Comparison of ENCODE assay signal across 1 cellular context in the genomic region with DNA sequence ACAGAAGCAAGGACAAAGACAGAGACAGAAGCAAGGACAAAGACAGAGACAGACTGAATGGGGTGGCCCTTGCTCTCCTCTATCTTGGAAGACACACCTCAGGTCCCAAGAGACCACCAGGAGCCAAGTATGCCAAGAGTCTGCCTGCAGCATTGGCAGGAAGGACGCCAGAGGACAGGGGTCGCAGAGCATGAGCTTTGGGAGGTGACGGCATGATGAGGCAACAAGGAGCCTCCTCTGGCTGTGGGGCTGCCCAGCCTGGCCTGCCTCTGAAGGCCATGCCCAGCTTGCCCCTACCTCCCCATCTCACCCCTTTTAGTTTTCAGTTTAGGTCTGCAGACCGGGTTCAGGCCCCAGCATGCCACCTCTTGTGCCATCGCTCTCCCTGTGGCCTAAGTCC.
A peak's percentile ranks its signal among the peaks of the same experiment; 100 is the strongest.
TF ChIP-seq lines count a peak whose summit lies in the region.

No MANE protein-coding gene starts in this region.

TF ChIP-seq in K562, 482 proteins besides CTCF, POLR2A, EP300 and RAD21:
- TF ChIP-seq BRCA1 (IDR thresholded peaks at IDR 0.05), result no peak
- 0 out of 2 replicates have a peak, but pooled peaks have one; percentile 36 for TF ChIP-seq BRCA1 (CRISPR knock-in tag; IDR thresholded peaks at IDR 0.05)
- TF ChIP-seq, protein P1, sequence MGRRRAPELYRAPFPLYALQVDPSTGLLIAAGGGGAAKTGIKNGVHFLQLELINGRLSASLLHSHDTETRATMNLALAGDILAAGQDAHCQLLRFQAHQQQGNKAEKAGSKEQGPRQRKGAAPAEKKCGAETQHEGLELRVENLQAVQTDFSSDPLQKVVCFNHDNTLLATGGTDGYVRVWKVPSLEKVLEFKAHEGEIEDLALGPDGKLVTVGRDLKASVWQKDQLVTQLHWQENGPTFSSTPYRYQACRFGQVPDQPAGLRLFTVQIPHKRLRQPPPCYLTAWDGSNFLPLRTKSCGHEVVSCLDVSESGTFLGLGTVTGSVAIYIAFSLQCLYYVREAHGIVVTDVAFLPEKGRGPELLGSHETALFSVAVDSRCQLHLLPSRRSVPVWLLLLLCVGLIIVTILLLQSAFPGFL (CRISPR knock-in tag; IDR thresholded peaks at IDR 0.05), result no peak
TF ChIP-seq in K562: peak in this region for 1.
